20 cellular contexts compared by ENCODE assay signal in the genomic region with DNA sequence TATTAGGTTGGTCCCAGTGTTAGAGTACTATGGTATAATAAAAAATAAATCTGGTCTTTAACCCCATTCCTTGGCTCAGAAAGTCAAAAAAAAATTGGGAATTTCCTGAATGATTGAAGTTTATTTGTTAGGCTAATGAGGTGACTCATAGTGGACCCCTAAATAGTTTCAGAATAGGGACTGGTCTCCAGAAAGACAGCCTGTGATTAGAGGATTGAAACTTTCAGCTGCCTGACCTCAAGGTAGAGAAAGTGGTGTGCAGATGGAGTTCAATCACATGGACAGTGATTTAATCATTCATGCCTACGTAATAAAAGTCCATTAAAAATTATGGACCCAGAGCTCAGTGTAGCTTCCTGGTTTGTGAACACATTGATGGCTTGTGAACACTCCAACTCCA.
DNase-seq lines count a peak whose midpoint lies in the region; ATAC-seq, FAIRE-seq and TF ChIP-seq lines count a peak whose summit lies in the region.
"Had no signal": no experiment of that assay in that cellular context is flagged by ENCODE, and none has a peak within 500 bp of the region (broad histone marks: within the 10 kb centered on the region; RNA-seq: fewer than 3 reads in every experiment).

No MANE protein-coding gene starts in this region.

- H3K9me3 ChIP-seq in A673 (ENCODE audit: low read depth, low read length, poor library complexity, severe bottlenecking) (no peaks in the 10 kb centered on the region), HUES48 (ENCODE audit: control insufficient read depth, insufficient read depth, low read length) (no peaks in the 10 kb centered on the region), GM12878 (replicated peaks; ENCODE audit: control insufficient read depth, insufficient read depth, low read length) (no peaks in the 10 kb centered on the region), mucosa of descending colon (no peaks in the 10 kb centered on the region)
- H3K9me3 ChIP-seq: SK-N-SH had no signal

- WGBS in GM12878 (ENCODE audit: insufficient coverage, insufficient replicate concordance, low lambda C conversion rate, missing lambda C conversion rate) = 0% methylated on average over 1 of the region's 1 CpG

- BruUV-seq in A673 (replicated peaks; lab: Mats Ljungman, UMichigan) (no TSS peak), GM12878 (replicated peaks; lab: Mats Ljungman, UMichigan) (no TSS peak)

- intact Hi-C loops in A673 (cut with micrococcal nuclease; ENCODE audit: unreplicated experiment) (no loop called here), GM12878 (cut with micrococcal nuclease; ENCODE audit: unreplicated experiment) (no loop called here), mucosa of descending colon (cut with DNase I, micrococcal nuclease) (no loop called here), CD14-positive monocyte (cut with micrococcal nuclease) (no loop called here)

- SMC1A ChIA-PET in GM12878 (lab: Charles Lee; ENCODE audit: uncharacterized antibody, unreplicated experiment) = no interaction called here

- ATAC-seq in GM12878 (peak; percentile 36; the same call in 1 of the 3 replicates), mucosa of descending colon (peak; percentile 36), HG03354 (IDR thresholded peaks at IDR 0.05; ENCODE audit: poor library complexity, severe bottlenecking, unreplicated experiment) (no peak)
- ATAC-seq: PC-3, T-cell had no signal

- H3K27ac Mint-ChIP-seq in CD14-positive monocyte (no peak overlapping the region), progenitor cell of endocrine pancreas (no peak overlapping the region)
- H3K27ac Mint-ChIP-seq: CD4-positive, CD25-positive, alpha-beta regulatory T cell; IgD-negative memory B cell; T-cell had no signal

- no peak for FAIRE-seq in GM12878 (lab: Jason Lieb, UNC)

- H3K36me3 Mint-ChIP-seq in CD14-positive monocyte (no peaks in the 10 kb centered on the region), progenitor cell of endocrine pancreas (ENCODE audit: insufficient read depth) (no peaks in the 10 kb centered on the region)
- H3K36me3 Mint-ChIP-seq: CD4-positive, CD25-positive, alpha-beta regulatory T cell; T-cell had no signal

- DNase-seq in A673 (ENCODE audit: low spot score) (peak; percentile 5), GM12878 (ENCODE audit: low read depth, low spot score) (no peak), mucosa of descending colon (no peak), CD14-positive monocyte (ENCODE audit: low spot score) (no peak), progenitor cell of endocrine pancreas (ENCODE audit: low spot score, unreplicated experiment) (no peak)
- DNase-seq: 8988T; CD4-positive, CD25-positive, alpha-beta regulatory T cell; NCI-H1048; NCI-H1417; NCI-H1694; NCI-H2029 treated with DMSO at 0.1 percent for 48 hours; NCI-H2227 treated with DMSO at 0.1 percent for 48 hours; NCI-H510A; PC-3; SK-N-SH; T-cell had no signal

- no peaks in the 10 kb centered on the region for H3K27me3 Mint-ChIP-seq in CD14-positive monocyte (ENCODE audit: low read depth in 3 of 3)
- no peaks in the 10 kb centered on the region for H3K27me3 Mint-ChIP-seq in progenitor cell of endocrine pancreas
- H3K27me3 Mint-ChIP-seq: CD4-positive, CD25-positive, alpha-beta regulatory T cell; IgD-negative memory B cell; T-cell had no signal

- no peak overlapping the region for H3K9ac ChIP-seq in HUES48 (ENCODE audit: low read depth, low read length)
- H3K9ac ChIP-seq in GM12878 (ENCODE audit: control insufficient read depth, insufficient read depth, low read length) = no peak overlapping the region
- H3K9ac ChIP-seq: KMS-11, SK-N-SH had no signal

- POLR2A ChIA-PET in A673 (lab: Charles Lee; ENCODE audit: low non-redundant PET) (no interaction called here), GM12878 (lab: Charles Lee) (no interaction called here)

- H3K36me3 ChIP-seq in A673 (ENCODE audit: insufficient read depth, low read length, poor library complexity, severe bottlenecking) = no peaks in the 10 kb centered on the region
- H3K36me3 ChIP-seq in HUES48 (ENCODE audit: control insufficient read depth, insufficient read depth, low read length) = no peaks in the 10 kb centered on the region
- H3K36me3 ChIP-seq in GM12878 (ENCODE audit: control insufficient read depth in 2 of 2, insufficient read depth in 2 of 2, low read length in 1 of 2) = no peaks in the 10 kb centered on the region
- no peaks in the 10 kb centered on the region for H3K36me3 ChIP-seq in mucosa of descending colon (ENCODE audit: low read depth)

- TF ChIP-seq POLR2A in GM12878 (IDR thresholded peaks at IDR 0.05; ENCODE audit: low read depth, low read length) = no peak

- peaks cover 0 to 5% (median 0%) of the 10 kb centered on the region in 7 donors for H3K9me3 Mint-ChIP-seq in CD14-positive monocyte
- no peaks in the 10 kb centered on the region for H3K9me3 Mint-ChIP-seq in progenitor cell of endocrine pancreas (ENCODE audit: low read depth)

- in situ Hi-C loops in GM12878 (cut with MboI) = no loop called here

- H3K4me3 ChIP-seq in A673 (ENCODE audit: low read depth, low read length, poor library complexity, severe bottlenecking) (no peak overlapping the region), HUES48 (ENCODE audit: low read depth, low read length) (no peak overlapping the region), GM12878 (no peak overlapping the region), mucosa of descending colon (no peak overlapping the region)

- RAD21 ChIA-PET in GM12878 (lab: Charles Lee; ENCODE audit: unreplicated experiment) = no interaction called here

- H3K27ac ChIP-seq in A673 (ENCODE audit: low read depth, low read length, poor library complexity, severe bottlenecking) (no peak overlapping the region), HUES48 (ENCODE audit: low read depth, low read length) (peak overlapping the region; percentile 23), GM12878 (ENCODE audit: control insufficient read depth, insufficient read depth) (no peak overlapping the region)
- H3K27ac ChIP-seq: KMS-11 had no signal

- H3K4me3 Mint-ChIP-seq in CD14-positive monocyte (no peak overlapping the region), progenitor cell of endocrine pancreas (ENCODE audit: low read depth) (no peak overlapping the region)
- H3K4me3 Mint-ChIP-seq: CD4-positive, CD25-positive, alpha-beta regulatory T cell; IgD-negative memory B cell; T-cell had no signal

- no peak for TF ChIP-seq RAD21 in GM12878 (IDR thresholded peaks at IDR 0.05; ENCODE audit: insufficient read depth, low read depth, low read length)

- H3K4me1 ChIP-seq in A673 (ENCODE audit: insufficient read depth, low read length, poor library complexity, severe bottlenecking) (no peaks in the 10 kb centered on the region), HUES48 (ENCODE audit: control insufficient read depth, insufficient read depth, low read length) (peaks cover 16% of the 10 kb centered on the region), GM12878 (ENCODE audit: control insufficient read depth, insufficient read depth, low read length) (no peaks in the 10 kb centered on the region), mucosa of descending colon (ENCODE audit: low read depth) (no peaks in the 10 kb centered on the region)

- H3K79me2 ChIP-seq in GM12878 (ENCODE audit: control insufficient read depth, insufficient read depth, low read length) = no peaks in the 10 kb centered on the region

- TF ChIP-seq CTCF in A673 (conservative IDR thresholded peaks at IDR 0.05; ENCODE audit: low read depth, low read length) (no peak), GM12878 (IDR thresholded peaks at IDR 0.05 in 2 of 3, conservative IDR thresholded peaks at IDR 0.05 in 1 of 3; ENCODE audit: control insufficient read depth in 2 of 3, extremely low read depth in 1 of 3, insufficient read depth in 1 of 3, low read depth in 3 of 3, low read length in 3 of 3) (no peak), mucosa of descending colon (IDR thresholded peaks at IDR 0.05) (no peak), CD14-positive monocyte (IDR thresholded peaks at IDR 0.05) (no peak), progenitor cell of endocrine pancreas (IDR thresholded peaks at IDR 0.05; ENCODE audit: unreplicated experiment) (no peak)

- CTCF ChIA-PET in A673 (lab: Charles Lee) (no interaction called here), GM12878 (lab: Yijun Ruan, JAX) (no interaction called here)

- no peaks in the 10 kb centered on the region for H4K20me1 ChIP-seq in GM12878 (ENCODE audit: control insufficient read depth, insufficient read depth)

- H3K27me3 ChIP-seq in A673 (replicated peaks; ENCODE audit: insufficient read depth, low read depth, low read length, poor library complexity) (no peaks in the 10 kb centered on the region), HUES48 (ENCODE audit: control insufficient read depth, insufficient read depth, low read length) (no peaks in the 10 kb centered on the region), GM12878 (replicated peaks in 1 of 2; ENCODE audit: control insufficient read depth in 2 of 2, insufficient read depth in 2 of 2, low read length in 1 of 2) (no peaks in the 10 kb centered on the region)

- H3K4me2 ChIP-seq in GM12878 (ENCODE audit: control insufficient read depth, insufficient read depth) = no peak overlapping the region
- H3K4me2 ChIP-seq: KMS-11, SK-N-SH had no signal

- no peaks in the 10 kb centered on the region for H3K4me1 Mint-ChIP-seq in CD14-positive monocyte
- peaks cover 1% of the 10 kb centered on the region for H3K4me1 Mint-ChIP-seq in progenitor cell of endocrine pancreas (ENCODE audit: low read depth)
- H3K4me1 Mint-ChIP-seq: CD4-positive, CD25-positive, alpha-beta regulatory T cell; IgD-negative memory B cell; T-cell had no signal

- TF ChIP-seq EP300 in GM12878 (IDR thresholded peaks at IDR 0.05; ENCODE audit: borderline replicate concordance in 1 of 2, control insufficient read depth in 1 of 2, low read depth in 2 of 2, low read length in 2 of 2) = no peak

- no peak overlapping the region for H2AFZ ChIP-seq in GM12878 (ENCODE audit: control insufficient read depth, low read depth, low read length)

TF ChIP-seq in GM12878, 131 proteins besides CTCF, POLR2A, EP300 and RAD21:
- TF ChIP-seq ZNF24 (IDR thresholded peaks at IDR 0.05) = no peak
- no peak for TF ChIP-seq ZBED1 (IDR thresholded peaks at IDR 0.05; ENCODE audit: borderline replicate concordance)
